17 cellular contexts compared by ENCODE assay signal in genomic region chr3:34323517-34323916, GRCh38.
DNase-seq lines count a peak whose midpoint lies in the region; ATAC-seq lines count a peak whose summit lies in the region.
"Had no signal": no experiment of that assay in that cellular context is flagged by ENCODE, and none has a peak within 500 bp of the region (broad histone marks: within the 10 kb centered on the region; RNA-seq: fewer than 3 reads in every experiment).

No MANE protein-coding gene starts in this region.

- H3K27me3 Mint-ChIP-seq in activated naive CD8-positive, alpha-beta T cell treated with anti-CD3 and anti-CD28 coated beads for 36 hours = peaks cover 11% of the 10 kb centered on the region
- H3K27me3 Mint-ChIP-seq: B cell had no signal

- H3K4me3 ChIP-seq in H7 (ENCODE audit: insufficient read depth, low read depth, low read length) = no peak overlapping the region
- H3K4me3 ChIP-seq: mucosa of descending colon, SJSA1 had no signal

- H3K4me3 Mint-ChIP-seq in activated naive CD8-positive, alpha-beta T cell treated with anti-CD3 and anti-CD28 coated beads for 36 hours = no peak overlapping the region
- H3K4me3 Mint-ChIP-seq: B cell had no signal

- ATAC-seq in GM18517 (IDR thresholded peaks at IDR 0.05; ENCODE audit: unreplicated experiment) (peak; percentile 94), GM21360 (IDR thresholded peaks at IDR 0.05; ENCODE audit: unreplicated experiment) (peak; percentile 85), HG02885 (IDR thresholded peaks at IDR 0.05; ENCODE audit: poor library complexity, unreplicated experiment) (peak; percentile 85), HG03565 (IDR thresholded peaks at IDR 0.05; ENCODE audit: unreplicated experiment) (peak; percentile 69)
- ATAC-seq: mucosa of descending colon had no signal

- DNase-seq in NCI-H1436 (lab: John Stamatoyannopoulos, UW) (no peak), H7 (no peak), DMS79 treated with DMSO at 0.1 percent for 48 hours (lab: John Stamatoyannopoulos, UW) (no peak)
- DNase-seq in activated naive CD8-positive, alpha-beta T cell treated with anti-CD3 and anti-CD28 coated beads for 36 hours = no peak
- DNase-seq: activated CD4-positive, alpha-beta T cell treated with anti-CD3 and anti-CD28 coated beads for 1 hour; activated T-cell treated with anti-CD3 and anti-CD28 coated beads, Interleukin-2, amount 50 U/mL, for 48 hours; mucosa of descending colon; NCI-H1105 treated with DMSO at 0.1 percent for 48 hours; NCI-H774; stimulated activated CD4-positive, alpha-beta T cell treated with anti-CD3 and anti-CD28 coated beads, Interleukin-2, amount 100 ng/mL, for 24 hours; stimulated activated naive CD4-positive, alpha-beta T cell had no signal

- no peaks in the 10 kb centered on the region for H3K27me3 ChIP-seq in H7 (ENCODE audit: control insufficient read depth, insufficient read depth, low read length)
- H3K27me3 ChIP-seq: SJSA1 had no signal

- H3K27ac Mint-ChIP-seq in activated naive CD8-positive, alpha-beta T cell treated with anti-CD3 and anti-CD28 coated beads for 36 hours = no peak overlapping the region
- H3K27ac Mint-ChIP-seq: B cell had no signal

- H3K36me3 Mint-ChIP-seq in activated naive CD8-positive, alpha-beta T cell treated with anti-CD3 and anti-CD28 coated beads for 36 hours = no peaks in the 10 kb centered on the region

- no peaks in the 10 kb centered on the region for H3K4me1 Mint-ChIP-seq in activated naive CD8-positive, alpha-beta T cell treated with anti-CD3 and anti-CD28 coated beads for 36 hours

- H3K36me3 ChIP-seq in H7 (replicated peaks; ENCODE audit: control insufficient read depth, insufficient read depth, low read length) = no peaks in the 10 kb centered on the region
- H3K36me3 ChIP-seq: SJSA1 had no signal

- no peaks in the 10 kb centered on the region for H3K9me3 Mint-ChIP-seq in activated naive CD8-positive, alpha-beta T cell treated with anti-CD3 and anti-CD28 coated beads for 36 hours
